Comparison of ENCODE assay signal across 17 cellular contexts in genomic region chr4:165382640-165383039, GRCh38. TPM values are rescaled to one million over a fixed set of nuclear protein-coding genes. Genes with fewer than 3 reads are reported as not detected.
DNase-seq lines count a peak whose midpoint lies in the region; ATAC-seq, FAIRE-seq and TF ChIP-seq lines count a peak whose summit lies in the region.
"Had no signal": no experiment of that assay in that cellular context is flagged by ENCODE, and none has a peak within 500 bp of the region (broad histone marks: within the 10 kb centered on the region; RNA-seq: fewer than 3 reads in every experiment).

No MANE protein-coding gene starts in this region.

- peaks cover 35% of the 10 kb centered on the region for H4K20me1 ChIP-seq in neural progenitor cell (ENCODE audit: low read depth)

- no peak overlapping the region for H3K27ac ChIP-seq in neural progenitor cell
- H3K27ac ChIP-seq: A549 had no signal

- H3K27me3 Mint-ChIP-seq in glutamatergic neuron (ENCODE audit: unreplicated experiment), result peaks cover 7% of the 10 kb centered on the region
- H3K27me3 Mint-ChIP-seq in neural progenitor cell (ENCODE audit: insufficient read depth, low read depth), result no peaks in the 10 kb centered on the region

- peaks cover 15% of the 10 kb centered on the region for H3K9me3 Mint-ChIP-seq in glutamatergic neuron (ENCODE audit: unreplicated experiment)
- no peaks in the 10 kb centered on the region for H3K9me3 Mint-ChIP-seq in neural progenitor cell
- H3K9me3 Mint-ChIP-seq: GM23338 had no signal

- H3K27me3 ChIP-seq in bronchial epithelial cell (ENCODE audit: control insufficient read depth, insufficient read depth, low read length) (no peaks in the 10 kb centered on the region), neural progenitor cell (peaks cover 52% of the 10 kb centered on the region)

- peak overlapping the region; percentile 85 for H3K4me3 Mint-ChIP-seq in glutamatergic neuron (ENCODE audit: unreplicated experiment)
- no peak overlapping the region for H3K4me3 Mint-ChIP-seq in neural progenitor cell
- H3K4me3 Mint-ChIP-seq: GM23338 had no signal

- no peaks in the 10 kb centered on the region for H3K36me3 ChIP-seq in bronchial epithelial cell (ENCODE audit: control insufficient read depth, insufficient read depth, low read length)
- no peaks in the 10 kb centered on the region for H3K36me3 ChIP-seq in neural progenitor cell
- H3K36me3 ChIP-seq: MG63 had no signal

- H3K4me3 ChIP-seq in bronchial epithelial cell (ENCODE audit: low read depth, low read length), result no peak overlapping the region
- no peak overlapping the region for H3K4me3 ChIP-seq in neural progenitor cell
- H3K4me3 ChIP-seq: A549, GM23338, MG63 had no signal

- TF ChIP-seq CTCF in bronchial epithelial cell (IDR thresholded peaks at IDR 0.05; ENCODE audit: insufficient read depth, low read length, severe bottlenecking) (no peak), glutamatergic neuron (IDR thresholded peaks at IDR 0.05; ENCODE audit: partially characterized antibody, unreplicated experiment) (no peak), neural progenitor cell (IDR thresholded peaks at IDR 0.05) (no peak)

- H3F3A ChIP-seq in neural progenitor cell (ENCODE audit: low read depth), result peaks cover 26% of the 10 kb centered on the region

- H3K36me3 Mint-ChIP-seq in glutamatergic neuron (ENCODE audit: unreplicated experiment) (no peaks in the 10 kb centered on the region), neural progenitor cell (no peaks in the 10 kb centered on the region)

- H3K4me1 Mint-ChIP-seq in glutamatergic neuron (ENCODE audit: low read depth, unreplicated experiment), result peaks cover 49% of the 10 kb centered on the region
- peaks cover 60% of the 10 kb centered on the region for H3K4me1 Mint-ChIP-seq in neural progenitor cell

- no peak overlapping the region for H3K9ac ChIP-seq in neural progenitor cell

- peaks cover 48% of the 10 kb centered on the region for H3K4me1 ChIP-seq in neural progenitor cell

- DNase-seq in GM19239 (ENCODE audit: insufficient read length, low spot score) (no peak), bronchial epithelial cell (ENCODE audit: low read depth) (no peak), glutamatergic neuron (no peak), neural progenitor cell (ENCODE audit: low spot score) (peak; percentile 3), UCSD-AML1 (lab: John Stamatoyannopoulos, UW; ENCODE audit: unreplicated experiment) (no peak), Ammon's horn (ENCODE audit: low spot score) (no peak), DMS53 (lab: John Stamatoyannopoulos, UW) (no peak)
- DNase-seq: Caco-2, MG63, NCI-H1092 treated with DMSO at 0.1 percent for 48 hours, NCI-H1694, NCI-H2107, NCI-H226 had no signal

- no peaks in the 10 kb centered on the region for H3K9me3 ChIP-seq in neural progenitor cell (ENCODE audit: low read depth)
- H3K9me3 ChIP-seq: A549, Caco-2, MG63 had no signal

- H3K4me2 ChIP-seq in neural progenitor cell, result peak overlapping the region; percentile 64
- H3K4me2 ChIP-seq: A549, GM23338 had no signal

- ATAC-seq in SK-N-SH treated with all-trans-retinoic acid at 6 μM for 48 hours, result no peak
- ATAC-seq: A549, GM23338 had no signal

- no peak overlapping the region for H2AFZ ChIP-seq in neural progenitor cell (replicated peaks)
- H2AFZ ChIP-seq: GM23338 had no signal

- H3K27ac Mint-ChIP-seq in glutamatergic neuron (ENCODE audit: unreplicated experiment) (peak overlapping the region; percentile 73), neural progenitor cell (no peak overlapping the region)
- H3K27ac Mint-ChIP-seq: GM23338 had no signal

- peak; percentile 37 for FAIRE-seq in GM19239 (lab: Jason Lieb, UNC)
- peak; percentile 72 for FAIRE-seq in bronchial epithelial cell (lab: Jason Lieb, UNC)
- FAIRE-seq: A549, GM12891 had no signal

- no peaks in the 10 kb centered on the region for H3K79me2 ChIP-seq in neural progenitor cell (ENCODE audit: low read depth)

TF ChIP-seq in SK-N-SH treated with all-trans-retinoic acid at 6 μM for 48 hours, 23 proteins besides CTCF, POLR2A, EP300 and RAD21:
- TF ChIP-seq BACH2 (CRISPR knock-in tag; IDR thresholded peaks at IDR 0.05; ENCODE audit: borderline replicate concordance) (no peak), PPARA (CRISPR knock-in tag; IDR thresholded peaks at IDR 0.05; ENCODE audit: borderline replicate concordance) (no peak), ZNF70 (CRISPR knock-in tag; IDR thresholded peaks at IDR 0.05) (no peak)
- TF ChIP-seq, protein P1, sequence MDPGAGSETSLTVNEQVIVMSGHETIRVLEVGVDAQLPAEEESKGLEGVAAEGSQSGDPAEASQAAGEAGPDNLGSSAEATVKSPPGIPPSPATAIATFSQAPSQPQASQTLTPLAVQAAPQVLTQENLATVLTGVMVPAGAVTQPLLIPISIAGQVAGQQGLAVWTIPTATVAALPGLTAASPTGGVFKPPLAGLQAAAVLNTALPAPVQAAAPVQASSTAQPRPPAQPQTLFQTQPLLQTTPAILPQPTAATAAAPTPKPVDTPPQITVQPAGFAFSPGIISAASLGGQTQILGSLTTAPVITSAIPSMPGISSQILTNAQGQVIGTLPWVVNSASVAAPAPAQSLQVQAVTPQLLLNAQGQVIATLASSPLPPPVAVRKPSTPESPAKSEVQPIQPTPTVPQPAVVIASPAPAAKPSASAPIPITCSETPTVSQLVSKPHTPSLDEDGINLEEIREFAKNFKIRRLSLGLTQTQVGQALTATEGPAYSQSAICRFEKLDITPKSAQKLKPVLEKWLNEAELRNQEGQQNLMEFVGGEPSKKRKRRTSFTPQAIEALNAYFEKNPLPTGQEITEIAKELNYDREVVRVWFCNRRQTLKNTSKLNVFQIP (CRISPR knock-in tag; IDR thresholded peaks at IDR 0.05; ENCODE audit: borderline replicate concordance, low read depth), result no peak
- TF ChIP-seq, protein P2, sequence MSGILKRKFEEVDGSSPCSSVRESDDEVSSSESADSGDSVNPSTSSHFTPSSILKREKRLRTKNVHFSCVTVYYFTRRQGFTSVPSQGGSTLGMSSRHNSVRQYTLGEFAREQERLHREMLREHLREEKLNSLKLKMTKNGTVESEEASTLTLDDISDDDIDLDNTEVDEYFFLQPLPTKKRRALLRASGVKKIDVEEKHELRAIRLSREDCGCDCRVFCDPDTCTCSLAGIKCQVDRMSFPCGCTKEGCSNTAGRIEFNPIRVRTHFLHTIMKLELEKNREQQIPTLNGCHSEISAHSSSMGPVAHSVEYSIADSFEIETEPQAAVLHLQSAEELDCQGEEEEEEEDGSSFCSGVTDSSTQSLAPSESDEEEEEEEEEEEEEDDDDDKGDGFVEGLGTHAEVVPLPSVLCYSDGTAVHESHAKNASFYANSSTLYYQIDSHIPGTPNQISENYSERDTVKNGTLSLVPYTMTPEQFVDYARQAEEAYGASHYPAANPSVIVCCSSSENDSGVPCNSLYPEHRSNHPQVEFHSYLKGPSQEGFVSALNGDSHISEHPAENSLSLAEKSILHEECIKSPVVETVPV (CRISPR knock-in tag; IDR thresholded peaks at IDR 0.05), result no peak
TF ChIP-seq in SK-N-SH treated with all-trans-retinoic acid at 6 μM for 48 hours: peak in this region for 0.

RNA-seq across cellular contexts. Expression of gene CPE, which starts 3.8 kb away (rescaled TPM):
- 24.0 and 48.3 TPM in 2 replicates for total RNA-seq in bronchial epithelial cell
- 253 TPM for total RNA-seq in glutamatergic neuron (ENCODE audit: unreplicated experiment)
- 43.6 and 47.4 TPM in 2 replicates for total RNA-seq in neural progenitor cell (ENCODE audit: low replicate concordance)

RNA-seq across cellular contexts. Expression of gene MSMO1, which starts 55.2 kb away (rescaled TPM):
- total RNA-seq in bronchial epithelial cell (187 and 206 TPM in 2 replicates), glutamatergic neuron (ENCODE audit: unreplicated experiment) (180 TPM), neural progenitor cell (ENCODE audit: low replicate concordance) (190 and 298 TPM in 2 replicates)
